20 cellular contexts compared by ENCODE assay signal in genomic region chr9:79352322-79352721, GRCh38.
"Had no signal": no experiment of that assay in that cellular context is flagged by ENCODE, and none has a peak within 500 bp of the region (broad histone marks: within the 10 kb centered on the region; RNA-seq: fewer than 3 reads in every experiment).

No MANE protein-coding gene starts in this region.

- H2AFZ ChIP-seq: hepatocyte, parathyroid adenoma had no signal

- H3K4me1 ChIP-seq: esophagus squamous epithelium, gastroesophageal sphincter, parathyroid adenoma, testis, transverse colon had no signal

- H3K4me2 ChIP-seq: hepatocyte had no signal

- ATAC-seq: effector memory CD8-positive, alpha-beta T cell; gastroesophageal sphincter; left colon; left ventricle myocardium superior; sciatic nerve; stimulated activated naive B cell treated with anti-CD40 and anti-IgM and Interleukin-4, amounts not matched to agents 10 μg/mL and 1 μg/mL and 100 μg/mL, for 72 hours; stimulated activated naive CD8-positive, alpha-beta T cell treated with anti-CD3 and anti-CD28 coated beads, Interleukin-15, amount 100 ng/mL, for 72 hours had no signal

- H3K27me3 ChIP-seq: esophagus squamous epithelium, gastroesophageal sphincter, testis, transverse colon had no signal

- H3K27ac ChIP-seq: esophagus squamous epithelium, gastroesophageal sphincter, hepatocyte, parathyroid adenoma, skin epidermis, testis, transverse colon had no signal

- H3K79me2 ChIP-seq: hepatocyte, parathyroid adenoma had no signal

- H3K9ac ChIP-seq: parathyroid adenoma had no signal

- H3K36me3 ChIP-seq: esophagus squamous epithelium, gastroesophageal sphincter, transverse colon had no signal

- H3K4me3 ChIP-seq: esophagus squamous epithelium, gastroesophageal sphincter, hepatocyte, lung, skin epidermis, testis, transverse colon had no signal

- H3K9me3 ChIP-seq: esophagus squamous epithelium, gastroesophageal sphincter, testis, transverse colon had no signal

- DNase-seq: effector memory CD8-positive, alpha-beta T cell; esophagus squamous epithelium; foreskin fibroblast; left colon; left ventricle myocardium superior; mesenchymal stem cell; naive B cell; nephron progenitor cell; stimulated activated CD4-positive, alpha-beta T cell treated with anti-CD3 and anti-CD28 coated beads, Interleukin-2, amount 100 ng/mL, for 24 hours; stimulated activated CD4-positive, alpha-beta T cell treated with anti-CD3 and anti-CD28 coated beads, Interleukin-4, amount 100 ng/mL, for 4 hours; stimulated activated naive B cell treated with anti-CD40 and anti-IgM and Interleukin-4, amounts not matched to agents 10 μg/mL and 1 μg/mL and 100 μg/mL, for 72 hours; stimulated activated naive CD8-positive, alpha-beta T cell treated with anti-CD3 and anti-CD28 coated beads, Interleukin-15, amount 100 ng/mL, for 72 hours; testis; transverse colon had no signal
